In genomic region chr1:228164561-228165371, GRCh38 we compare ENCODE assay signal across 1 cellular context.
TF ChIP-seq lines count a peak whose summit lies in the region.

No MANE protein-coding gene starts in this region.

TF ChIP-seq in IMR-90, 13 proteins besides CTCF, POLR2A, EP300 and RAD21:
- TF ChIP-seq ELK1 (IDR thresholded peaks at IDR 0.05; ENCODE audit: borderline replicate concordance, low read depth, low read length) (no peak), BHLHE40 (IDR thresholded peaks at IDR 0.05; ENCODE audit: low read depth, low read length) (no peak), MAZ (IDR thresholded peaks at IDR 0.05; ENCODE audit: borderline replicate concordance, low read depth, low read length) (no peak), MAFK (IDR thresholded peaks at IDR 0.05; ENCODE audit: low read depth, low read length) (no peak), RFX5 (IDR thresholded peaks at IDR 0.05; ENCODE audit: low read depth, low read length) (no peak), CHD1 (IDR thresholded peaks at IDR 0.05; ENCODE audit: low read depth, low read length) (no peak)
